8 cellular contexts compared by ENCODE assay signal in genomic region chr7:66246549-66247171, GRCh38.
"Had no signal": no experiment of that assay in that cellular context is flagged by ENCODE, and none has a peak within 500 bp of the region (broad histone marks: within the 10 kb centered on the region; RNA-seq: fewer than 3 reads in every experiment).

No MANE protein-coding gene starts in this region.

- H3K4me1 ChIP-seq: esophagus muscularis mucosa had no signal

- H3K27me3 Mint-ChIP-seq: activated CD4-positive, alpha-beta T cell treated with anti-CD3 and anti-CD28 coated beads, Interleukin-2, amount 10 ng/mL, durations not matched to agents 7 days and 5 days; activated naive CD8-positive, alpha-beta T cell treated with anti-CD3 and anti-CD28 coated beads, Interleukin-2, amount 10 ng/mL, durations not matched to agents 7 days and 5 days; stimulated activated memory B cell treated with anti-CD40 and anti-IgM and Interleukin-4, amounts not matched to agents 10 μg/mL and 1 μg/mL and 100 μg/mL, for 72 hours had no signal

- H3K4me3 Mint-ChIP-seq: activated CD4-positive, alpha-beta T cell treated with anti-CD3 and anti-CD28 coated beads, Interleukin-2, amount 10 ng/mL, durations not matched to agents 7 days and 5 days; activated naive CD8-positive, alpha-beta T cell treated with anti-CD3 and anti-CD28 coated beads, Interleukin-2, amount 10 ng/mL, durations not matched to agents 7 days and 5 days; nephron; stimulated activated memory B cell treated with anti-CD40 and anti-IgM and Interleukin-4, amounts not matched to agents 10 μg/mL and 1 μg/mL and 100 μg/mL, for 72 hours had no signal

- H3K27ac ChIP-seq: esophagus muscularis mucosa had no signal

- H3K9me3 Mint-ChIP-seq: activated CD4-positive, alpha-beta T cell treated with anti-CD3 and anti-CD28 coated beads, Interleukin-2, amount 10 ng/mL, durations not matched to agents 7 days and 5 days; activated naive CD8-positive, alpha-beta T cell treated with anti-CD3 and anti-CD28 coated beads, Interleukin-2, amount 10 ng/mL, durations not matched to agents 7 days and 5 days; nephron; stimulated activated memory B cell treated with anti-CD40 and anti-IgM and Interleukin-4, amounts not matched to agents 10 μg/mL and 1 μg/mL and 100 μg/mL, for 72 hours had no signal

- H3K9me3 ChIP-seq: esophagus muscularis mucosa had no signal

- H3K36me3 ChIP-seq: esophagus muscularis mucosa had no signal

- H3K4me1 Mint-ChIP-seq: activated CD4-positive, alpha-beta T cell treated with anti-CD3 and anti-CD28 coated beads, Interleukin-2, amount 10 ng/mL, durations not matched to agents 7 days and 5 days; activated naive CD8-positive, alpha-beta T cell treated with anti-CD3 and anti-CD28 coated beads, Interleukin-2, amount 10 ng/mL, durations not matched to agents 7 days and 5 days; nephron had no signal

- H3K4me3 ChIP-seq: esophagus muscularis mucosa had no signal

- H3K27me3 ChIP-seq: esophagus muscularis mucosa had no signal

- H3K36me3 Mint-ChIP-seq: activated naive CD8-positive, alpha-beta T cell treated with anti-CD3 and anti-CD28 coated beads, Interleukin-2, amount 10 ng/mL, durations not matched to agents 7 days and 5 days; stimulated activated memory B cell treated with anti-CD40 and anti-IgM and Interleukin-4, amounts not matched to agents 10 μg/mL and 1 μg/mL and 100 μg/mL, for 72 hours had no signal

- ATAC-seq: stimulated activated memory B cell treated with anti-CD40 and anti-IgM and Interleukin-4, amounts not matched to agents 10 μg/mL and 1 μg/mL and 100 μg/mL, for 72 hours had no signal

- DNase-seq: activated CD4-positive, alpha-beta T cell treated with anti-CD3 and anti-CD28 coated beads, Interleukin-2, amount 10 ng/mL, durations not matched to agents 7 days and 5 days; activated CD4-positive, CD25-positive, alpha-beta regulatory T cell; activated CD8-positive, alpha-beta memory T cell treated with anti-CD3 and anti-CD28 coated beads, Interleukin-2, amount 50 U/mL, for 48 hours; activated naive CD8-positive, alpha-beta T cell treated with anti-CD3 and anti-CD28 coated beads, Interleukin-2, amount 10 ng/mL, durations not matched to agents 7 days and 5 days; T-helper 2 cell had no signal

- H3K27ac Mint-ChIP-seq: activated CD4-positive, alpha-beta T cell treated with anti-CD3 and anti-CD28 coated beads, Interleukin-2, amount 10 ng/mL, durations not matched to agents 7 days and 5 days; activated naive CD8-positive, alpha-beta T cell treated with anti-CD3 and anti-CD28 coated beads, Interleukin-2, amount 10 ng/mL, durations not matched to agents 7 days and 5 days; nephron; stimulated activated memory B cell treated with anti-CD40 and anti-IgM and Interleukin-4, amounts not matched to agents 10 μg/mL and 1 μg/mL and 100 μg/mL, for 72 hours had no signal
